ENCODE assay signal across 8 cellular contexts in the genomic region with DNA sequence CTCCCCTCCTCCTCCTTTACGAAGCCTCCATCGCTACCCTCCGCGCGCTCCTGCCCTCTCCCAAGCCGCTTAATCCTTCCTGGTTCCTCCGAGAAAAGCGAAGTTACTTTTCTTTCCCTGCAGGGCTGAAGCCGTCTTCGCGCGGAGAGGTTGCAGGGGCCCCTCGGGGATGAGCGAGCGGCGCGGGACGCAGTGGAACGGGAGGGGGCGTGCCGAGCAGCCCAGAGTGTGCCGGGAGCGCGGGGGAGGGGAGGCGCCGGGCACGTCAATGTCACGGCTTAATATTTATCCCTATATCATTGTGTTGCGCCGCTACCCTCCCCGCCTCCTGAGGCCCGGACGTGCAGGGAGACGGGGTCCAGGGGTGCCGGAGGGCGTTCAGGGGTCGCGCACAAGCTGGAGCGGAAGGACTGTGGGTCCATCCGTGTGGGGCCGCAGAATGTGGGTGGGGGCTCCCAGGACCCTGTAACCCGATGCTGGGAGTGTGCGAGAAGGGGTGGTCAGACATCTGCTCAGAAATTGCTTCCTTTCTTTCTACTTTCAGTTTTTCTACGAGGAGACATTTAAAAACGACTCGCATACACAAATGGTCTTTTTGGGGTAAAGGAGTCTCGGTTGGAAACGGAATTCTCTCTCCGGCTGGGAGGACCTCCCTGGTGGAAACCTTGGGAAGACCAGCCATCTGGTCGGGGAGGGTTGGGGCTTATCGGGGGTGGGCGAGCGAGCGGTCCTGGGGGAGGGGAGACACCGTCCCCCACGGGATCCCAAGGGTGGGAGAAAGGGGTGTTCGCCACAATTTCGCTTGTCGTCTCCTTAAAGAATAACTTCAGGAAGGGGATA. TPM values are rescaled to one million over a fixed set of nuclear protein-coding genes. Genes with fewer than 3 reads are reported as not detected.
DNase-seq lines count a peak whose midpoint lies in the region; ATAC-seq and TF ChIP-seq lines count a peak whose summit lies in the region.

No MANE protein-coding gene starts in this region.

- whole genome bisulfite sequencing in heart right ventricle, 2 donors: 0 to 1% methylated on average over 59 of the region's 59 CpGs
- WGBS in aorta, 2 donors: 1% methylated on average over 55 to 59 of the region's 59 CpGs

- DNase-seq in Daoy (ENCODE audit: low read depth) (peak; percentile 86), SW 1271 (lab: John Stamatoyannopoulos, UW) (peak; percentile 59 to 74), adipocyte (ENCODE audit: low read depth) (peak; percentile 94), heart right ventricle (peak; percentile 86), progenitor cell of endocrine pancreas (ENCODE audit: low spot score, unreplicated experiment) (peak; percentile 53), aorta (peak; percentile 90 to 93)

- H3K27me3 ChIP-seq in HUES48 (ENCODE audit: control insufficient read depth, insufficient read depth, low read length): peaks cover 21% of the 10 kb centered on the region
- H3K27me3 ChIP-seq in adipocyte (replicated peaks; ENCODE audit: control insufficient read depth, insufficient read depth, low read length): no peaks in the 10 kb centered on the region
- H3K27me3 ChIP-seq in heart right ventricle: no peaks in the 10 kb centered on the region
- H3K27me3 ChIP-seq in aorta (ENCODE audit: control insufficient read depth in 1 of 2, insufficient read depth in 2 of 2, low read length in 1 of 2): no peaks in the 10 kb centered on the region

- H3K9me3 Mint-ChIP-seq in progenitor cell of endocrine pancreas (ENCODE audit: low read depth): no peaks in the 10 kb centered on the region

- peak overlapping the region; percentile 97 for H3K4me3 Mint-ChIP-seq in progenitor cell of endocrine pancreas (ENCODE audit: low read depth)

- H3K4me3 ChIP-seq in HUES48 (ENCODE audit: low read depth, low read length) (peak overlapping the region; percentile 72), adipocyte (ENCODE audit: low read length) (peak overlapping the region; percentile 98), heart right ventricle (peak overlapping the region; percentile 71 to 95 (median 88)), aorta (ENCODE audit: low read length in 2 of 2) (peak overlapping the region; percentile 97 to 98)

- H3K9me3 ChIP-seq in HUES48 (ENCODE audit: control insufficient read depth, insufficient read depth, low read length) (no peaks in the 10 kb centered on the region), adipocyte (ENCODE audit: control insufficient read depth, low read length) (no peaks in the 10 kb centered on the region), heart right ventricle (no peaks in the 10 kb centered on the region), aorta (ENCODE audit: control insufficient read depth, low read length) (no peaks in the 10 kb centered on the region)

- peak overlapping the region; percentile 73 for H3K9ac ChIP-seq in HUES48 (ENCODE audit: low read depth, low read length)
- peak overlapping the region; percentile 91 for H3K9ac ChIP-seq in adipocyte (ENCODE audit: low read length)

- intact Hi-C loops in heart right ventricle (cut with DNase I): loop anchor here (1.0 to 10.0 kb wide), 14 partner anchors 49 to 213 kb away; no protein-coding TSS in a partner anchor
- intact Hi-C loops in aorta (cut with DNase I): loop anchor here (2.0 to 10.0 kb wide), 10 partner anchors 25 to 307 kb away; a partner anchor contains a TSS

- H3K4me1 ChIP-seq in HUES48 (ENCODE audit: control insufficient read depth, insufficient read depth, low read length) (peaks cover 46% of the 10 kb centered on the region), adipocyte (ENCODE audit: control insufficient read depth, insufficient read depth, low read length) (peaks cover 24% of the 10 kb centered on the region), heart right ventricle (peaks cover 0 to 46% (median 41%) of the 10 kb centered on the region in 9 donors), aorta (ENCODE audit: control insufficient read depth in 1 of 2, insufficient read depth in 2 of 2, low read length in 2 of 2) (no peaks in the 10 kb centered on the region)

- peak; percentile 38 for ATAC-seq in GM21367 (IDR thresholded peaks at IDR 0.05; ENCODE audit: unreplicated experiment)
- ATAC-seq in heart right ventricle: peak; percentile 81 to 92 (median 86)
- ATAC-seq in aorta (ENCODE audit: low FRiP score): peak; percentile 90

- H3K36me3 Mint-ChIP-seq in progenitor cell of endocrine pancreas (ENCODE audit: insufficient read depth): peaks cover 1% of the 10 kb centered on the region

- H3K36me3 ChIP-seq in HUES48 (ENCODE audit: control insufficient read depth, insufficient read depth, low read length) (no peaks in the 10 kb centered on the region), adipocyte (ENCODE audit: control insufficient read depth, insufficient read depth, low read length, severe bottlenecking) (no peaks in the 10 kb centered on the region), heart right ventricle (no peaks in the 10 kb centered on the region), aorta (ENCODE audit: control insufficient read depth in 1 of 2, insufficient read depth in 2 of 2, low read length in 1 of 2) (no peaks in the 10 kb centered on the region)

- H3K4me1 Mint-ChIP-seq in progenitor cell of endocrine pancreas (ENCODE audit: low read depth): peaks cover 30% of the 10 kb centered on the region

- peak overlapping the region; percentile 90 for H3K27ac ChIP-seq in HUES48 (ENCODE audit: low read depth, low read length)
- peak overlapping the region; percentile 86 to 98 (median 92) for H3K27ac ChIP-seq in heart right ventricle
- peak overlapping the region in 1 of 2 donors; percentile 60 for H3K27ac ChIP-seq in aorta (ENCODE audit: low read depth in 1 of 2, low read length in 2 of 2)

- peak in 7 of 9 donors; percentile 24 to 59 (median 39) for TF ChIP-seq CTCF in heart right ventricle (IDR thresholded peaks at IDR 0.05)
- peak; percentile 19 for TF ChIP-seq CTCF in progenitor cell of endocrine pancreas (IDR thresholded peaks at IDR 0.05; ENCODE audit: unreplicated experiment)

- peak overlapping the region; percentile 96 for H3K27ac Mint-ChIP-seq in progenitor cell of endocrine pancreas

- peaks cover 21% of the 10 kb centered on the region for H3K27me3 Mint-ChIP-seq in progenitor cell of endocrine pancreas

RNA-seq across cellular contexts. Expression of a gene that starts 2.4 kb away (rescaled TPM):
- total RNA-seq in Daoy (2014; rRNA removed; shearing (Covaris generic)): 82.2 and 92.9 TPM in 2 replicates
- total RNA-seq in heart right ventricle (10 to 100 TPM; 12.9 to 31.5 (median 16.8) TPM), progenitor cell of endocrine pancreas (23.3 and 29.1 TPM in 2 replicates), aorta (10 to 100 TPM; 17.3 to 26.0 TPM)
- polyA plus RNA-seq in heart right ventricle (1 to 10 TPM; 2.6 to 3.0 TPM), aorta (1 to 10 TPM; 2.8 to 5.4 TPM)

Comparison
In these comparisons a context has a peak if more than half of its experiments do, and no peak if none do; other contexts are left out.
1. ATAC-seq: peak in every context shown above with its lines; median percentile 90 in aorta; 86 in heart right ventricle; 38 in GM21367.